Comparison of ENCODE assay signal across 19 cellular contexts in genomic region chr6:84785676-84786075, GRCh38. TPM values are rescaled to one million over a fixed set of nuclear protein-coding genes. Genes with fewer than 3 reads are reported as not detected.
DNase-seq lines count a peak whose midpoint lies in the region; ATAC-seq, FAIRE-seq and TF ChIP-seq lines count a peak whose summit lies in the region.
"Had no signal": no experiment of that assay in that cellular context is flagged by ENCODE, and none has a peak within 500 bp of the region (broad histone marks: within the 10 kb centered on the region; RNA-seq: fewer than 3 reads in every experiment).

No MANE protein-coding gene starts in this region.

- in situ Hi-C loops in HepG2 (cut with HindIII; ENCODE audit: extremely low pct_ligation_motif_present, low pct_unique_long_range_greater_than_20kb): no loop called here

- TF ChIP-seq EP300 in HepG2 (IDR thresholded peaks at IDR 0.05; ENCODE audit: low read depth in 2 of 2, low read length in 2 of 2) (no peak), HepG2 (CRISPR knock-in tag; IDR thresholded peaks at IDR 0.05; ENCODE audit: borderline replicate concordance) (no peak)

- H3K4me2 ChIP-seq in HepG2 (ENCODE audit: low read depth, low read length): no peak overlapping the region

- H3K9ac ChIP-seq in HepG2 (ENCODE audit: insufficient read depth, low read depth, low read length): no peak overlapping the region

- no peak overlapping the region for H3K4me3 ChIP-seq in RWPE2 (ENCODE audit: severe bottlenecking)
- no peak overlapping the region for H3K4me3 ChIP-seq in dorsolateral prefrontal cortex
- no peak overlapping the region for H3K4me3 ChIP-seq in HepG2 (replicated peaks in 1 of 3; ENCODE audit: insufficient read depth in 1 of 3, low read depth in 2 of 3, low read length in 3 of 3)
- H3K4me3 ChIP-seq: K562 had no signal

- POLR2A ChIA-PET in HepG2 (lab: Yijun Ruan, JAX): no interaction called here

- H3K36me3 ChIP-seq in RWPE2 (ENCODE audit: low read depth): no peaks in the 10 kb centered on the region
- H3K36me3 ChIP-seq in HepG2 (replicated peaks in 1 of 2; ENCODE audit: control insufficient read depth in 1 of 2, insufficient read depth in 2 of 2, low read length in 2 of 2): no peaks in the 10 kb centered on the region

- WGBS in HepG2 (ENCODE audit: low lambda C conversion rate): 5% methylated on average over 1 of the region's 1 CpG

- H3K9me3 ChIP-seq in RWPE2 (ENCODE audit: severe bottlenecking): no peaks in the 10 kb centered on the region
- no peaks in the 10 kb centered on the region for H3K9me3 ChIP-seq in HepG2 (ENCODE audit: low read length)

- H2AFZ ChIP-seq in HepG2 (ENCODE audit: low read length): no peak overlapping the region

- no peak for TF ChIP-seq CTCF in RWPE2 (IDR thresholded peaks at IDR 0.05; ENCODE audit: poor library complexity, severe bottlenecking)
- no peak for TF ChIP-seq CTCF in dorsolateral prefrontal cortex (IDR thresholded peaks at IDR 0.05 in 54 of 56, conservative IDR thresholded peaks at IDR 0.05 in 2 of 56; ENCODE audit: low read depth in 1 of 56, partially characterized antibody in 56 of 56)
- TF ChIP-seq CTCF in HepG2 (CRISPR knock-in tag; IDR thresholded peaks at IDR 0.05): no peak

- DNase-seq in AG08395 (ENCODE audit: low spot score) (peak; percentile 57), GM03348 (ENCODE audit: low spot score) (peak; percentile 56), RWPE2 (ENCODE audit: low spot score) (no peak), fibroblast of gingiva (ENCODE audit: low read depth) (peak; percentile 15), dorsolateral prefrontal cortex (no peak), HepG2 (ENCODE audit: low spot score) (no peak), foreskin melanocyte (no peak)
- DNase-seq: 8988T; CD8-positive, alpha-beta T cell; COR-L47; DMS153; DMS79 treated with DMSO at 0.1 percent for 48 hours; EL; GDM1; H7 had no signal

- no peaks in the 10 kb centered on the region for H4K20me1 ChIP-seq in HepG2 (ENCODE audit: insufficient read depth, low read length)

- H3K79me2 ChIP-seq in HepG2 (ENCODE audit: insufficient read depth, low read length): no peaks in the 10 kb centered on the region

- no peaks in the 10 kb centered on the region for H3K27me3 ChIP-seq in RWPE2 (ENCODE audit: insufficient read depth, poor library complexity, severe bottlenecking)
- H3K27me3 ChIP-seq in dorsolateral prefrontal cortex: peaks cover 0 to 72% (median 19%) of the 10 kb centered on the region in 45 donors
- H3K27me3 ChIP-seq in HepG2 (ENCODE audit: control insufficient read depth in 1 of 2, insufficient read depth in 2 of 2, low read length in 2 of 2): no peaks in the 10 kb centered on the region

- 0 out of 3 replicates have a peak, but pooled peaks have one; percentile 38 for ATAC-seq in RWPE2 (ENCODE audit: low read depth)
- ATAC-seq in HepG2: no peak
- no peak for ATAC-seq in GM18867 (IDR thresholded peaks at IDR 0.05; ENCODE audit: unreplicated experiment)
- ATAC-seq: CD8-positive, alpha-beta T cell; K562 had no signal

- TF ChIP-seq RAD21 in HepG2 (CRISPR knock-in tag; IDR thresholded peaks at IDR 0.05): no peak

- H3K27ac ChIP-seq in RWPE2 (ENCODE audit: poor library complexity, severe bottlenecking): no peak overlapping the region
- no peak overlapping the region for H3K27ac ChIP-seq in dorsolateral prefrontal cortex
- H3K27ac ChIP-seq in HepG2 (ENCODE audit: extremely low read length, insufficient read depth, low read length): no peak overlapping the region

- no TSS peak for BruUV-seq in HepG2 (replicated peaks; lab: Mats Ljungman, UMichigan)

- no peaks in the 10 kb centered on the region for H3K4me1 ChIP-seq in RWPE2 (ENCODE audit: insufficient read depth, poor library complexity, severe bottlenecking)
- no peaks in the 10 kb centered on the region for H3K4me1 ChIP-seq in HepG2 (ENCODE audit: insufficient read depth, low read length)

- intact Hi-C loops in dorsolateral prefrontal cortex (cut with DNase I) (no loop called here), HepG2 (cut with micrococcal nuclease; ENCODE audit: unreplicated experiment) (no loop called here)

- FAIRE-seq in HepG2 (lab: Jason Lieb, UNC): no peak
- FAIRE-seq: D721Med, K562 had no signal

- CTCF ChIA-PET in HepG2 (lab: Yijun Ruan, JAX; ENCODE audit: low intra/inter-chr PET ratio, low total read pairs): no interaction called here

- TF ChIP-seq POLR2A in HepG2 (IDR thresholded peaks at IDR 0.05; ENCODE audit: insufficient read depth in 1 of 2, low read depth in 2 of 2, low read length in 2 of 2): no peak

TF ChIP-seq in HepG2, 621 proteins besides CTCF, POLR2A, EP300 and RAD21 (continues in another document):
- TF ChIP-seq ZNF20 (CRISPR knock-in tag; IDR thresholded peaks at IDR 0.05): no peak
- TF ChIP-seq ZNF234 (CRISPR knock-in tag; conservative IDR thresholded peaks at IDR 0.05): no peak
- no peak for TF ChIP-seq SSRP1 (CRISPR knock-in tag; IDR thresholded peaks at IDR 0.05)
- no peak for TF ChIP-seq NR2C2 (CRISPR knock-in tag; IDR thresholded peaks at IDR 0.05; ENCODE audit: borderline replicate concordance)
- TF ChIP-seq ZNF75D (CRISPR knock-in tag; IDR thresholded peaks at IDR 0.05; ENCODE audit: borderline replicate concordance): no peak
- no peak for TF ChIP-seq ZBTB49 (CRISPR knock-in tag; IDR thresholded peaks at IDR 0.05; ENCODE audit: borderline replicate concordance)
- TF ChIP-seq PAXIP1 (CRISPR knock-in tag; conservative IDR thresholded peaks at IDR 0.05): no peak
- TF ChIP-seq YEATS4 (CRISPR knock-in tag; IDR thresholded peaks at IDR 0.05; ENCODE audit: borderline replicate concordance): no peak
- no peak for TF ChIP-seq KMT2B (CRISPR knock-in tag; IDR thresholded peaks at IDR 0.05)

RNA-seq across cellular contexts. Expression of gene TBX18, which starts 21.3 kb away (rescaled TPM):
- total RNA-seq in dorsolateral prefrontal cortex (10 to 100 TPM in 10 of 120 experiments, 1 to 10 TPM in 108, under 1 TPM in 2; 0.36 to 15.5 (median 3.5) TPM), HepG2 (2016; rRNA removed; fragmentation: Illumina TruSeq; extraction: Trizol) (not detected in 2 replicates)
- not detected in 2 replicates for total RNA-seq in HepG2 (2016; cell fraction: cytosol; rRNA removed; fragmentation: Illumina TruSeq; extraction: Trizol; ENCODE audit: low read depth)
- total RNA-seq in HepG2 (2016; cell fraction: insoluble cytoplasmic fraction; rRNA removed; fragmentation: Illumina TruSeq; extraction: Trizol): not detected in 2 replicates
- not detected in 2 replicates for total RNA-seq in HepG2 (2016; cell fraction: membrane; rRNA removed; fragmentation: Illumina TruSeq; extraction: Trizol)
- total RNA-seq in HepG2 (2016; cell fraction: nucleus; rRNA removed; fragmentation: Illumina TruSeq; extraction: Trizol): not detected in 2 replicates
- polyA plus RNA-seq in HepG2 (2011; rRNA removed): not detected in 2 replicates
- polyA plus RNA-seq in HepG2 (2011; cell fraction: cytosol; rRNA removed): not detected in 2 replicates
- polyA plus RNA-seq in HepG2 (2011; cell fraction: nucleus; rRNA removed): 0.02 TPM in 1 of 2 replicates, not detected in the other
- polyA plus RNA-seq in HepG2 (2012): not detected in 2 replicates
- polyA plus RNA-seq in HepG2 (2016; cell fraction: cytosol; fragmentation: Illumina TruSeq; extraction: Trizol; ENCODE audit: low read depth): not detected in 2 replicates
- polyA plus RNA-seq in HepG2 (2016; cell fraction: insoluble cytoplasmic fraction; fragmentation: Illumina TruSeq; extraction: Trizol; ENCODE audit: low read depth): not detected in 2 replicates
- not detected in 2 replicates for polyA plus RNA-seq in HepG2 (2016; cell fraction: membrane; fragmentation: Illumina TruSeq; extraction: Trizol; ENCODE audit: low read depth)
- polyA plus RNA-seq in HepG2 (2016; cell fraction: nucleus; fragmentation: Illumina TruSeq; extraction: Trizol; ENCODE audit: insufficient read depth, low read depth): not detected in 2 replicates
- polyA minus RNA-seq in HepG2 (2011; rRNA and poly(A)+ RNA removed; ENCODE audit: low replicate concordance): 0.12 and 0.94 TPM in 2 replicates
- polyA minus RNA-seq in HepG2 (2011; cell fraction: cytosol; rRNA and poly(A)+ RNA removed): not detected in 2 replicates
- polyA minus RNA-seq in HepG2 (2011; cell fraction: nucleus; rRNA and poly(A)+ RNA removed): not detected in 2 replicates
- total RNA-seq: CD8-positive, alpha-beta T cell had no signal
- polyA plus RNA-seq: CD14-positive monocyte had no signal

Comparison
In these comparisons a context has a peak if more than half of its experiments do, and no peak if none do; other contexts are left out.
1. DNase-seq: peak in AG08395 (single experiment), GM03348 (single experiment) and fibroblast of gingiva (single experiment); none in RWPE2 (single experiment), dorsolateral prefrontal cortex (0 of 10), HepG2 (single experiment) and foreskin melanocyte (single experiment).